8 cellular contexts compared by ENCODE assay signal in genomic region chr11:133082851-133083488, GRCh38.
DNase-seq lines count a peak whose midpoint lies in the region; ATAC-seq and TF ChIP-seq lines count a peak whose summit lies in the region.

No MANE protein-coding gene starts in this region.

- H3K27ac ChIP-seq in cardiac muscle cell (no peak overlapping the region), trophoblast cell (ENCODE audit: low read depth, low read length) (no peak overlapping the region)

- no peak overlapping the region for H4K91ac ChIP-seq in trophoblast cell (ENCODE audit: low read depth, low read length)

- no peaks in the 10 kb centered on the region for H3K9me3 ChIP-seq in cardiac muscle cell (ENCODE audit: low read depth)
- peaks cover 2% of the 10 kb centered on the region for H3K9me3 ChIP-seq in trophoblast cell (ENCODE audit: insufficient read depth, low read depth, low read length)

- no peak overlapping the region for H3K18ac ChIP-seq in trophoblast cell (ENCODE audit: low read length)

- peak overlapping the region; percentile 96 for H3K4me2 ChIP-seq in trophoblast cell (ENCODE audit: low read length)

- H3K79me2 ChIP-seq in trophoblast cell (ENCODE audit: control insufficient read depth, insufficient read depth, low read length, poor library complexity): no peaks in the 10 kb centered on the region

- ATAC-seq in GM18517 (IDR thresholded peaks at IDR 0.05; ENCODE audit: unreplicated experiment) (peak; percentile 63), HG02973 (IDR thresholded peaks at IDR 0.05; ENCODE audit: unreplicated experiment) (peak; percentile 90)

- H3K23ac ChIP-seq in trophoblast cell (ENCODE audit: low read length): no peak overlapping the region

- H3K4me1 ChIP-seq in cardiac muscle cell (ENCODE audit: low read depth) (no peaks in the 10 kb centered on the region), trophoblast cell (ENCODE audit: control insufficient read depth in 1 of 2, insufficient read depth in 2 of 2, low read length in 2 of 2) (no peaks in the 10 kb centered on the region)

- no peak overlapping the region for H3K9ac ChIP-seq in trophoblast cell (ENCODE audit: low read length)

- H4K8ac ChIP-seq in trophoblast cell (ENCODE audit: low read depth, low read length): no peak overlapping the region

- no CpG with 5 or more reads among the region's 71 CpGs for WGBS in trophoblast cell (ENCODE audit: extremely low coverage, insufficient coverage, insufficient read length)

- H3K14ac ChIP-seq in trophoblast cell (ENCODE audit: low read length): no peak overlapping the region

- in situ Hi-C loops in ACHN (cut with HindIII; ENCODE audit: low pct_ligation_motif_present, low pct_unique_long_range_greater_than_20kb, low sequenced_read_pairs): no loop called here

- H3K27me3 ChIP-seq in cardiac muscle cell (peaks cover 88% of the 10 kb centered on the region), trophoblast cell (ENCODE audit: insufficient read depth, low read length) (peaks cover 3% of the 10 kb centered on the region)

- H2BK5ac ChIP-seq in trophoblast cell (ENCODE audit: low read depth, low read length, poor library complexity): no peak overlapping the region

- H2BK120ac ChIP-seq in trophoblast cell (ENCODE audit: insufficient read depth, low read length, poor library complexity): no peak overlapping the region

- H3K79me1 ChIP-seq in trophoblast cell (ENCODE audit: low read length): no peaks in the 10 kb centered on the region

- peak; percentile 47 for TF ChIP-seq CTCF in cardiac muscle cell (IDR thresholded peaks at IDR 0.05; ENCODE audit: low read depth, low read length)

- H3K4me3 ChIP-seq in cardiac muscle cell (peak overlapping the region; percentile 40), trophoblast cell (ENCODE audit: low read depth, low read length) (peak overlapping the region; percentile 81)

- peak; percentile 45 for DNase-seq in ACHN
- peak; percentile 46 for DNase-seq in NCI-H510A (lab: John Stamatoyannopoulos, UW)
- DNase-seq in activated T-helper 9 cell treated with anti-CD3 and anti-CD28 coated beads, Interleukin-2, amount 50 U/mL, for 16 hours (ENCODE audit: low read depth): peak; percentile 18
- DNase-seq in cardiac muscle cell (ENCODE audit: low read depth in 1 of 2, low spot score in 1 of 2): peak; percentile 62 to 83
- peak; percentile 7 to 39 for DNase-seq in trophoblast cell
- no peak for DNase-seq in cortex of kidney (lab: John Stamatoyannopoulos, UW)

- H3K36me3 ChIP-seq in cardiac muscle cell: no peaks in the 10 kb centered on the region
- no peaks in the 10 kb centered on the region for H3K36me3 ChIP-seq in trophoblast cell (ENCODE audit: control insufficient read depth in 1 of 2, insufficient read depth in 2 of 2, low read length in 2 of 2)

- no peak overlapping the region for H2AK5ac ChIP-seq in trophoblast cell (ENCODE audit: low read length)

- H3K4ac ChIP-seq in trophoblast cell (ENCODE audit: low read depth, low read length): no peak overlapping the region

- H2AFZ ChIP-seq in trophoblast cell (ENCODE audit: insufficient read depth, low read length, poor library complexity): peak overlapping the region; percentile 92

- no peak overlapping the region for H2BK12ac ChIP-seq in trophoblast cell (ENCODE audit: low read length)

- H4K12ac ChIP-seq in trophoblast cell (ENCODE audit: low read depth, low read length): no peak overlapping the region
